In genomic region chr6:81834141-81834621, GRCh38 we compare ENCODE assay signal across 12 cellular contexts.
A peak's percentile ranks its signal among the peaks of the same experiment; 100 is the strongest.
DNase-seq lines count a peak whose midpoint lies in the region; ATAC-seq, FAIRE-seq and TF ChIP-seq lines count a peak whose summit lies in the region.
"Had no signal": no experiment of that assay in that cellular context is flagged by ENCODE, and none has a peak within 500 bp of the region (broad histone marks: within the 10 kb centered on the region; RNA-seq: fewer than 3 reads in every experiment).

No MANE protein-coding gene starts in this region.

- TF ChIP-seq RAD21 in H1 (IDR thresholded peaks at IDR 0.05 in 1 of 2, conservative IDR thresholded peaks at IDR 0.05 in 1 of 2; ENCODE audit: low read depth in 2 of 2, low read length in 2 of 2), result no peak

- no peak overlapping the region for H2AK5ac ChIP-seq in H1 (ENCODE audit: low read depth, low read length)

- no peak overlapping the region for H2BK12ac ChIP-seq in H1 (ENCODE audit: low read depth, low read length)

- no peak overlapping the region for H2BK15ac ChIP-seq in H1 (ENCODE audit: low read length)

- POLR2A ChIA-PET in H1 (lab: Charles Lee; ENCODE audit: partially characterized antibody), result no interaction called here

- H3K23ac ChIP-seq in H1 (ENCODE audit: insufficient read length), result no peak overlapping the region

- no peak for TF ChIP-seq POLR2A in H1 (IDR thresholded peaks at IDR 0.05; ENCODE audit: control extremely low read depth in 1 of 2, low read depth in 2 of 2, low read length in 2 of 2)

- no peaks in the 10 kb centered on the region for H3K79me2 ChIP-seq in H1 (ENCODE audit: control insufficient read depth in 1 of 2, insufficient read depth in 2 of 2, low read length in 2 of 2)

- H3K4ac ChIP-seq in H1 (replicated peaks; ENCODE audit: insufficient read length, low read depth, low read length), result no peak overlapping the region

- no peaks in the 10 kb centered on the region for H3K79me1 ChIP-seq in H1 (ENCODE audit: low read depth, low read length)

- H2BK120ac ChIP-seq in H1 (replicated peaks; ENCODE audit: low read depth, low read length), result no peak overlapping the region

- no peak for ATAC-seq in stimulated activated naive CD8-positive, alpha-beta T cell treated with anti-CD3 and anti-CD28 coated beads, Interleukin-15, Interleukin-2, amounts not matched to agents 100 U/mL and 50 U/mL, for 24 hours
- no peak for ATAC-seq in stimulated activated naive B cell treated with anti-CD40 and anti-IgM and Interleukin-4, amounts not matched to agents 10 μg/mL and 1 μg/mL and 100 μg/mL, for 72 hours (replicated peaks)
- no peak for ATAC-seq in GM19395 (IDR thresholded peaks at IDR 0.05; ENCODE audit: unreplicated experiment)
- ATAC-seq: activated CD4-positive, CD25-positive, alpha-beta regulatory T cell treated with anti-CD3 and anti-CD28 coated beads, Interleukin-2, amount 50 U/mL, for 24 hours had no signal

- no peak overlapping the region for H2BK5ac ChIP-seq in H1 (ENCODE audit: low read depth, low read length)

- H3K4me3 ChIP-seq in H1 (ENCODE audit: extremely low read depth in 1 of 4, insufficient read depth in 2 of 4, low read depth in 3 of 4, low read length in 4 of 4), result no peak overlapping the region

- H3K27me3 Mint-ChIP-seq in stimulated activated naive B cell treated with anti-CD40 and anti-IgM and Interleukin-4, amounts not matched to agents 10 μg/mL and 1 μg/mL and 100 μg/mL, for 72 hours, result peaks cover 0 to 4% of the 10 kb centered on the region in 2 donors

- no peak for FAIRE-seq in H1 (lab: Jason Lieb, UNC)

- H4K5ac ChIP-seq in H1 (ENCODE audit: insufficient read length, low read depth, low read length), result no peak overlapping the region

- H3K56ac ChIP-seq in H1 (replicated peaks; ENCODE audit: insufficient read length, low read depth, low read length), result no peak overlapping the region

- 92% methylated on average over 5 of the region's 5 CpGs; no CpG with 5 or more reads in 1 of the 2 experiments for WGBS in H1 (ENCODE audit: extremely low coverage in 1 of 2, insufficient coverage in 1 of 2, insufficient read length in 1 of 2, insufficient replicate concordance in 2 of 2, low coverage in 1 of 2, low lambda C conversion rate in 2 of 2, missing lambda C conversion rate in 1 of 2), 2 experiments

- DNase-seq in AG09319 (ENCODE audit: extremely low read depth, low read depth) (peak; percentile 22), OCI-M1 (lab: John Stamatoyannopoulos, UW) (peak; percentile 63), H1 (ENCODE audit: low read depth in 1 of 2, low spot score in 2 of 2) (no peak), mucosa of gallbladder (ENCODE audit: low spot score) (peak; percentile 22), NOMO-1 treated with dmso at 0.1 percent for 144 hours (lab: John Stamatoyannopoulos, UW; ENCODE audit: unreplicated experiment) (no peak)
- no peak for DNase-seq in stimulated activated naive CD8-positive, alpha-beta T cell treated with anti-CD3 and anti-CD28 coated beads, Interleukin-15, Interleukin-2, amounts not matched to agents 100 U/mL and 50 U/mL, for 24 hours
- no peak for DNase-seq in stimulated activated naive B cell treated with anti-CD40 and anti-IgM and Interleukin-4, amounts not matched to agents 10 μg/mL and 1 μg/mL and 100 μg/mL, for 72 hours
- DNase-seq: CD8-positive, alpha-beta memory T cell; glutamatergic neuron had no signal

- H3K23me2 ChIP-seq in H1 (ENCODE audit: low read depth, low read length), result no peaks in the 10 kb centered on the region

- H3K9ac ChIP-seq in H1 (replicated peaks in 1 of 4; ENCODE audit: extremely low read depth in 1 of 4, low read depth in 3 of 4, low read length in 3 of 4), result no peak overlapping the region

- H3K36me3 ChIP-seq in H1 (ENCODE audit: control insufficient read depth in 2 of 4, insufficient read depth in 4 of 4, low read length in 3 of 4), result no peaks in the 10 kb centered on the region

- no peak overlapping the region for H3K27ac Mint-ChIP-seq in stimulated activated naive B cell treated with anti-CD40 and anti-IgM and Interleukin-4, amounts not matched to agents 10 μg/mL and 1 μg/mL and 100 μg/mL, for 72 hours
- H3K27ac Mint-ChIP-seq: CD8-positive, alpha-beta memory T cell had no signal

- TF ChIP-seq EP300 in H1 (IDR thresholded peaks at IDR 0.05; ENCODE audit: borderline replicate concordance in 1 of 2, low read depth in 2 of 2, low read length in 2 of 2), result no peak

- no peak overlapping the region for H3K4me3 Mint-ChIP-seq in stimulated activated naive B cell treated with anti-CD40 and anti-IgM and Interleukin-4, amounts not matched to agents 10 μg/mL and 1 μg/mL and 100 μg/mL, for 72 hours
- H3K4me3 Mint-ChIP-seq: CD8-positive, alpha-beta memory T cell; neural crest cell had no signal

- no peaks in the 10 kb centered on the region for H3K9me3 ChIP-seq in H1 (ENCODE audit: insufficient read depth in 2 of 2, low read depth in 1 of 2, low read length in 1 of 2)

- H3K18ac ChIP-seq in H1 (ENCODE audit: extremely low read depth, low read length), result no peak overlapping the region

- no peak overlapping the region for H4K8ac ChIP-seq in H1 (ENCODE audit: extremely low read depth, insufficient read depth, low read length)

- no peak overlapping the region for H2BK20ac ChIP-seq in H1 (ENCODE audit: low read length)

- H4K91ac ChIP-seq in H1 (replicated peaks; ENCODE audit: insufficient read length, low read length), result no peak overlapping the region

- H3K14ac ChIP-seq in H1 (ENCODE audit: insufficient read length), result no peak overlapping the region

- no peak overlapping the region for H3K27ac ChIP-seq in H1 (ENCODE audit: low read depth, low read length)

- H3K36me3 Mint-ChIP-seq in stimulated activated naive B cell treated with anti-CD40 and anti-IgM and Interleukin-4, amounts not matched to agents 10 μg/mL and 1 μg/mL and 100 μg/mL, for 72 hours, result peaks cover 0 to 3% of the 10 kb centered on the region in 2 donors
- H3K36me3 Mint-ChIP-seq: CD8-positive, alpha-beta memory T cell had no signal

- H3K4me1 ChIP-seq in H1 (replicated peaks in 1 of 4; ENCODE audit: control insufficient read depth in 3 of 4, insufficient read depth in 4 of 4, low read length in 3 of 4), result no peaks in the 10 kb centered on the region

- TF ChIP-seq CTCF in AG09319 (IDR thresholded peaks at IDR 0.05; ENCODE audit: low read depth, low read length), result no peak
- TF ChIP-seq CTCF in H1 (IDR thresholded peaks at IDR 0.05; ENCODE audit: control extremely low read depth in 1 of 3, insufficient read depth in 1 of 3, low read depth in 1 of 3, low read length in 3 of 3), result no peak

- no peaks in the 10 kb centered on the region for H4K20me1 ChIP-seq in H1 (replicated peaks in 1 of 2; ENCODE audit: control insufficient read depth in 1 of 2, insufficient read depth in 2 of 2, low read length in 2 of 2)

- CTCF ChIA-PET in H1 (lab: Charles Lee; ENCODE audit: partially characterized antibody), result interaction anchor here (0.7 kb wide), 1 partner anchor 32 kb away, joined by 3 read pairs; no protein-coding TSS in a partner anchor

- H3K9me3 Mint-ChIP-seq in stimulated activated naive B cell treated with anti-CD40 and anti-IgM and Interleukin-4, amounts not matched to agents 10 μg/mL and 1 μg/mL and 100 μg/mL, for 72 hours, result peaks cover 7% of the 10 kb centered on the region in 2 donors

- no peaks in the 10 kb centered on the region for H3K4me1 Mint-ChIP-seq in stimulated activated naive B cell treated with anti-CD40 and anti-IgM and Interleukin-4, amounts not matched to agents 10 μg/mL and 1 μg/mL and 100 μg/mL, for 72 hours
- H3K4me1 Mint-ChIP-seq: CD8-positive, alpha-beta memory T cell; neural crest cell had no signal

- no peak overlapping the region for H3K4me2 ChIP-seq in H1 (ENCODE audit: insufficient read depth in 1 of 2, low read depth in 2 of 2, low read length in 2 of 2)

- H2AFZ ChIP-seq in H1 (ENCODE audit: low read length), result peak overlapping the region; percentile 26; the same call in 1 of the 2 replicates

- no peaks in the 10 kb centered on the region for H3K27me3 ChIP-seq in H1 (replicated peaks in 1 of 4; ENCODE audit: control insufficient read depth in 3 of 4, extremely low read depth in 1 of 4, insufficient read depth in 3 of 4, low read length in 3 of 4)

TF ChIP-seq in H1, 55 proteins besides CTCF, POLR2A, EP300 and RAD21 (continues in another document):
- TF ChIP-seq CHD2 (IDR thresholded peaks at IDR 0.05; ENCODE audit: low read length), result no peak
- TF ChIP-seq BACH1 (IDR thresholded peaks at IDR 0.05; ENCODE audit: low read length), result no peak
- TF ChIP-seq PHF8 (conservative IDR thresholded peaks at IDR 0.05; ENCODE audit: low read depth, low read length), result no peak
- TF ChIP-seq RNF2 (IDR thresholded peaks at IDR 0.05; ENCODE audit: borderline replicate concordance, low read depth, low read length, missing control alignments, poor library complexity, severe bottlenecking), result no peak
- no peak for TF ChIP-seq BRCA1 (IDR thresholded peaks at IDR 0.05; ENCODE audit: low read depth, low read length)
- no peak for TF ChIP-seq E2F6 (IDR thresholded peaks at IDR 0.05)
- TF ChIP-seq MAFK (IDR thresholded peaks at IDR 0.05; ENCODE audit: low read depth, low read length), result no peak
- TF ChIP-seq CEBPB (IDR thresholded peaks at IDR 0.05; ENCODE audit: low read depth, low read length), result no peak
- TF ChIP-seq KDM5A (IDR thresholded peaks at IDR 0.05; ENCODE audit: low read length), result no peak
- no peak for TF ChIP-seq SUZ12 (IDR thresholded peaks at IDR 0.05; ENCODE audit: low read length)
- no peak for TF ChIP-seq EZH2 (IDR thresholded peaks at IDR 0.05; ENCODE audit: low read depth, low read length, severe bottlenecking)
- no peak for TF ChIP-seq ATF2 (IDR thresholded peaks at IDR 0.05; ENCODE audit: low read length)
- TF ChIP-seq FOSL1 (IDR thresholded peaks at IDR 0.05; ENCODE audit: insufficient read depth, low read depth, low read length), result no peak
- no peak for TF ChIP-seq NANOG (IDR thresholded peaks at IDR 0.05; ENCODE audit: insufficient read depth, low read depth, low read length, poor library complexity, severe bottlenecking)

Comparison
In these comparisons a context has a peak if more than half of its experiments do, and no peak if none do; other contexts are left out.
1. DNase-seq: peak in AG09319 (single experiment), OCI-M1 (single experiment) and mucosa of gallbladder (single experiment); none in H1 (0 of 2), stimulated activated naive CD8-positive, alpha-beta T cell treated with anti-CD3 and anti-CD28 coated beads, Interleukin-15, Interleukin-2, amounts not matched to agents 100 U/mL and 50 U/mL, for 24 hours (single experiment), NOMO-1 treated with dmso at 0.1 percent for 144 hours (single experiment) and stimulated activated naive B cell treated with anti-CD40 and anti-IgM and Interleukin-4, amounts not matched to agents 10 μg/mL and 1 μg/mL and 100 μg/mL, for 72 hours (single experiment).